9 cellular contexts compared by ENCODE assay signal in the genomic region with DNA sequence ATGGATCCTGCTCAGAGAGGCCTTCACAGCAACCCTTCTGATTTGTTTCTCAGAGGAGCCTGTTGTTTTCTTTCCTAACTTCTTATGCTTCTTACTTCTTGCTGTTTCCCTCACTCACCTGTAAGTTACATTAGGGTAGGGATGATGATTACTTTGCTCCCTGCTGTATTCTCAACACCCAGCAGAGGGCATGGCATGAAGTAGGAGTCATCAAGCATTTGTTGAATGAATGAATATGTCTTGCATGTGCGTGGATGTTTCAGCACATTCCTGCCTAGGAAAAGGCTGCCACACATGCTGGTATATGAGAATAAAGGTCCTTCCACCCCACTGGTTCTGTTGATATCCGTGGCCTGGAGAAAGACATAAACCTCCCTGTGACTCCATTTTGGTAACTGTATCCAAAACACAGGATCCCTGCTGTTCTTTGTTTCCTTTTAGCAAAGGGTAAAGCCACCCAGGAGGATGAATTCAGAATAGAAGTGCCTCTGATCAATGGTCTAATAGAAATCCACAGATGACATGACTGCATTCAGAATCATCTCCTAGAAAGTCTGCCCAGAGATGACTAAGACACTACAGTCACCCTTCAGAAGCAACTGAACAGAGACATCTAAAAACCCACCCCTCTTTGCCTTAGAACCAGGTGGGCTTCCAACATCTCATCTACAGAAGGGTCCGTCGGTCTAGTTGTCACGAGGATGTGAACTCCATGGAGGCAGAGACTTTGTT.
DNase-seq lines count a peak whose midpoint lies in the region; ATAC-seq and TF ChIP-seq lines count a peak whose summit lies in the region.
"Had no signal": no experiment of that assay in that cellular context is flagged by ENCODE, and none has a peak within 500 bp of the region (broad histone marks: within the 10 kb centered on the region; RNA-seq: fewer than 3 reads in every experiment).

No MANE protein-coding gene starts in this region.

- H3K4me1 ChIP-seq in breast epithelium (no peaks in the 10 kb centered on the region), thyroid gland (no peaks in the 10 kb centered on the region)

- H3K36me3 Mint-ChIP-seq in MCF 10A (ENCODE audit: insufficient read depth, unreplicated experiment): peaks cover 5% of the 10 kb centered on the region
- no peaks in the 10 kb centered on the region for H3K36me3 Mint-ChIP-seq in activated CD4-positive, alpha-beta memory T cell treated with anti-CD3 and anti-CD28 coated beads, Interleukin-2, amount 10 ng/mL, durations not matched to agents 7 days and 5 days (ENCODE audit: low read depth)
- H3K36me3 Mint-ChIP-seq in natural killer cell treated with Interleukin-12 subunit alpha and Interleukin-12 subunit beta and Interleukin-15 and Interleukin-18, amount 100 ng/mL, for 72 hours: no peaks in the 10 kb centered on the region

- no peak overlapping the region for H3K27ac ChIP-seq in breast epithelium
- no peak overlapping the region for H3K27ac ChIP-seq in thyroid gland

- H3K9me3 ChIP-seq in breast epithelium: no peaks in the 10 kb centered on the region
- no peaks in the 10 kb centered on the region for H3K9me3 ChIP-seq in thyroid gland

- no TSS peak for BruUV-seq in MCF 10A (replicated peaks; lab: Mats Ljungman, UMichigan)

- 80 to 89% methylated on average over 5 of the region's 5 CpGs for WGBS in thyroid gland, 2 donors

- no peak for TF ChIP-seq POLR2A in breast epithelium (IDR thresholded peaks at IDR 0.05)
- no peak for TF ChIP-seq POLR2A in thyroid gland (IDR thresholded peaks at IDR 0.05)

- CTCF ChIA-PET in MCF 10A (lab: Yijun Ruan, JAX): interaction anchor here (0.6 kb wide), 1 partner anchor 1303 kb away, joined by 3 read pairs; no protein-coding TSS in a partner anchor
- CTCF ChIA-PET in activated CD4-positive, alpha-beta memory T cell treated with anti-CD3 and anti-CD28 coated beads, Interleukin-2, amount 10 ng/mL, durations not matched to agents 7 days and 5 days (lab: Charles Lee): interaction anchor here (1.7 kb wide), 1 partner anchor 8 kb away, joined by 7 read pairs; no protein-coding TSS in a partner anchor

- no peak overlapping the region for H3K4me3 ChIP-seq in breast epithelium
- no peak overlapping the region for H3K4me3 ChIP-seq in epithelial cell of esophagus (ENCODE audit: low read length)
- no peak overlapping the region for H3K4me3 ChIP-seq in thyroid gland (replicated peaks in 1 of 3)

- no peaks in the 10 kb centered on the region for H3K4me1 Mint-ChIP-seq in MCF 10A (ENCODE audit: insufficient read depth, unreplicated experiment)
- no peaks in the 10 kb centered on the region for H3K4me1 Mint-ChIP-seq in activated CD4-positive, alpha-beta memory T cell treated with anti-CD3 and anti-CD28 coated beads, Interleukin-2, amount 10 ng/mL, durations not matched to agents 7 days and 5 days
- no peaks in the 10 kb centered on the region for H3K4me1 Mint-ChIP-seq in natural killer cell treated with Interleukin-12 subunit alpha and Interleukin-12 subunit beta and Interleukin-15 and Interleukin-18, amount 100 ng/mL, for 72 hours (ENCODE audit: low read depth in 2 of 2)

- no peak overlapping the region for H3K27ac Mint-ChIP-seq in MCF 10A (ENCODE audit: low read depth, unreplicated experiment)
- H3K27ac Mint-ChIP-seq in activated CD4-positive, alpha-beta memory T cell treated with anti-CD3 and anti-CD28 coated beads, Interleukin-2, amount 10 ng/mL, durations not matched to agents 7 days and 5 days: no peak overlapping the region
- H3K27ac Mint-ChIP-seq in natural killer cell treated with Interleukin-12 subunit alpha and Interleukin-12 subunit beta and Interleukin-15 and Interleukin-18, amount 100 ng/mL, for 72 hours: no peak overlapping the region

- no peaks in the 10 kb centered on the region for H3K27me3 ChIP-seq in breast epithelium
- no peaks in the 10 kb centered on the region for H3K27me3 ChIP-seq in thyroid gland

- no peak overlapping the region for H3K4me3 Mint-ChIP-seq in MCF 10A (ENCODE audit: unreplicated experiment)
- H3K4me3 Mint-ChIP-seq in activated CD4-positive, alpha-beta memory T cell treated with anti-CD3 and anti-CD28 coated beads, Interleukin-2, amount 10 ng/mL, durations not matched to agents 7 days and 5 days: no peak overlapping the region
- no peak overlapping the region for H3K4me3 Mint-ChIP-seq in natural killer cell treated with Interleukin-12 subunit alpha and Interleukin-12 subunit beta and Interleukin-15 and Interleukin-18, amount 100 ng/mL, for 72 hours

- H3K27me3 Mint-ChIP-seq in MCF 10A (ENCODE audit: insufficient read depth, unreplicated experiment): peaks cover 54% of the 10 kb centered on the region
- H3K27me3 Mint-ChIP-seq in activated CD4-positive, alpha-beta memory T cell treated with anti-CD3 and anti-CD28 coated beads, Interleukin-2, amount 10 ng/mL, durations not matched to agents 7 days and 5 days: peaks cover 9% of the 10 kb centered on the region
- peaks cover 34 to 60% of the 10 kb centered on the region in 2 donors for H3K27me3 Mint-ChIP-seq in natural killer cell treated with Interleukin-12 subunit alpha and Interleukin-12 subunit beta and Interleukin-15 and Interleukin-18, amount 100 ng/mL, for 72 hours

- H3K36me3 ChIP-seq in breast epithelium: no peaks in the 10 kb centered on the region
- H3K36me3 ChIP-seq in thyroid gland: no peaks in the 10 kb centered on the region

- TF ChIP-seq CTCF in MCF 10A (IDR thresholded peaks at IDR 0.05; ENCODE audit: unreplicated experiment): peak; percentile 43
- TF ChIP-seq CTCF in breast epithelium (IDR thresholded peaks at IDR 0.05): no peak
- peak; percentile 42 for TF ChIP-seq CTCF in epithelial cell of esophagus (IDR thresholded peaks at IDR 0.05; ENCODE audit: insufficient read depth, low read depth, low read length, missing control alignments)
- TF ChIP-seq CTCF in thyroid gland (IDR thresholded peaks at IDR 0.05): peak in 3 of 6 experiments; percentile 12 to 14 (median 13)

- POLR2A ChIA-PET in MCF 10A (lab: Yijun Ruan, JAX): no interaction called here
- POLR2A ChIA-PET in activated CD4-positive, alpha-beta memory T cell treated with anti-CD3 and anti-CD28 coated beads, Interleukin-2, amount 10 ng/mL, durations not matched to agents 7 days and 5 days (lab: Charles Lee): no interaction called here

- H3K9me3 Mint-ChIP-seq in MCF 10A (ENCODE audit: unreplicated experiment): no peaks in the 10 kb centered on the region
- no peaks in the 10 kb centered on the region for H3K9me3 Mint-ChIP-seq in activated CD4-positive, alpha-beta memory T cell treated with anti-CD3 and anti-CD28 coated beads, Interleukin-2, amount 10 ng/mL, durations not matched to agents 7 days and 5 days
- no peaks in the 10 kb centered on the region for H3K9me3 Mint-ChIP-seq in natural killer cell treated with Interleukin-12 subunit alpha and Interleukin-12 subunit beta and Interleukin-15 and Interleukin-18, amount 100 ng/mL, for 72 hours

- peak; percentile 45 for DNase-seq in MCF 10A (ENCODE audit: unreplicated experiment)
- DNase-seq in breast epithelium (ENCODE audit: low spot score in 2 of 2): no peak
- peak; percentile 17 for DNase-seq in NCI-H510A (lab: John Stamatoyannopoulos, UW)
- DNase-seq in epithelial cell of esophagus (ENCODE audit: low read depth): peak; percentile 44
- DNase-seq in superior temporal gyrus (ENCODE audit: extremely low spot score): peak; percentile 60
- no peak for DNase-seq in activated CD4-positive, alpha-beta memory T cell treated with anti-CD3 and anti-CD28 coated beads, Interleukin-2, amount 10 ng/mL, durations not matched to agents 7 days and 5 days
- no peak for DNase-seq in natural killer cell treated with Interleukin-12 subunit alpha and Interleukin-12 subunit beta and Interleukin-15 and Interleukin-18, amount 100 ng/mL, for 72 hours (ENCODE audit: low spot score)
- no peak for DNase-seq in thyroid gland
- DNase-seq: GDM1 had no signal

- ATAC-seq in natural killer cell treated with Interleukin-12 subunit alpha and Interleukin-12 subunit beta and Interleukin-15 and Interleukin-18, amount 100 ng/mL, for 72 hours: no peak

- intact Hi-C loops in MCF 10A (cut with micrococcal nuclease): loop anchor here (1.0 kb wide), 1 partner anchor 957 kb away; no protein-coding TSS in a partner anchor
- intact Hi-C loops in breast epithelium (cut with DNase I; ENCODE audit: low total_unique reads): no loop called here
- intact Hi-C loops in thyroid gland (cut with DNase I): no loop called here

Comparison
In these comparisons a context has a peak if more than half of its experiments do, and no peak if none do; other contexts are left out.
1. DNase-seq: peak in MCF 10A (single experiment), NCI-H510A (single experiment), epithelial cell of esophagus (single experiment) and superior temporal gyrus (single experiment); none in breast epithelium (0 of 2), activated CD4-positive, alpha-beta memory T cell treated with anti-CD3 and anti-CD28 coated beads, Interleukin-2, amount 10 ng/mL, durations not matched to agents 7 days and 5 days (single experiment), natural killer cell treated with Interleukin-12 subunit alpha and Interleukin-12 subunit beta and Interleukin-15 and Interleukin-18, amount 100 ng/mL, for 72 hours (single experiment) and thyroid gland (0 of 2).
2. CTCF ChIP-seq: peak in MCF 10A (single experiment) and epithelial cell of esophagus (single experiment); none in breast epithelium (0 of 3).